10 cellular contexts compared by ENCODE assay signal in genomic region chr14:89165810-89166209, GRCh38.
DNase-seq lines count a peak whose midpoint lies in the region; ATAC-seq and TF ChIP-seq lines count a peak whose summit lies in the region.
"Had no signal": no experiment of that assay in that cellular context is flagged by ENCODE, and none has a peak within 500 bp of the region (broad histone marks: within the 10 kb centered on the region; RNA-seq: fewer than 3 reads in every experiment).

No MANE protein-coding gene starts in this region.

- CTCF ChIA-PET in activated CD4-positive, alpha-beta T cell treated with anti-CD3 and anti-CD28 coated beads for 36 hours (lab: Charles Lee), result interaction anchor here (0.6 to 2.3 kb wide), 4 partner anchors 9 to 774 kb away, joined by 3 to 9 read pairs (median 4); no protein-coding TSS in a partner anchor
- CTCF ChIA-PET in MCF 10A (lab: Yijun Ruan, JAX), result interaction anchor here (0.5 to 4.1 kb wide), 4 partner anchors 11 to 498 kb away, joined by 3 to 17 read pairs (median 4); no protein-coding TSS in a partner anchor

- H3K27me3 ChIP-seq in spleen (replicated peaks in 1 of 7), result no peaks in the 10 kb centered on the region

- intact Hi-C loops in activated CD4-positive, alpha-beta T cell treated with anti-CD3 and anti-CD28 coated beads for 36 hours (cut with DNase I, micrococcal nuclease), result no loop called here
- intact Hi-C loops in spleen (cut with DNase I; ENCODE audit: low total_unique reads), result no loop called here
- intact Hi-C loops in MCF 10A (cut with micrococcal nuclease), result no loop called here

- peak overlapping the region in 1 of 2 donors; percentile 66 for H3K27ac ChIP-seq in coronary artery
- peak overlapping the region; percentile 64 to 87 (median 84) for H3K27ac ChIP-seq in spleen
- H3K27ac ChIP-seq: 22Rv1 had no signal

- H3K4me3 ChIP-seq in coronary artery (peak overlapping the region; percentile 52), spleen (peak overlapping the region in 6 of 8 donors; percentile 8 to 58 (median 27))

- BruUV-seq in MCF 10A (replicated peaks; lab: Mats Ljungman, UMichigan), result no TSS peak

- no peak for TF ChIP-seq CTCF in coronary artery (IDR thresholded peaks at IDR 0.05)
- TF ChIP-seq CTCF in spleen (IDR thresholded peaks at IDR 0.05 in 8 of 11, conservative IDR thresholded peaks at IDR 0.05 in 3 of 11), result no peak
- no peak for TF ChIP-seq CTCF in MCF 10A (IDR thresholded peaks at IDR 0.05; ENCODE audit: unreplicated experiment)

- H3K4me3 Mint-ChIP-seq in activated CD4-positive, alpha-beta T cell treated with anti-CD3 and anti-CD28 coated beads for 36 hours, result no peak overlapping the region
- no peak overlapping the region for H3K4me3 Mint-ChIP-seq in MCF 10A (ENCODE audit: unreplicated experiment)

- no peak for TF ChIP-seq POLR2A in spleen (IDR thresholded peaks at IDR 0.05)

- POLR2A ChIA-PET in activated CD4-positive, alpha-beta T cell treated with anti-CD3 and anti-CD28 coated beads for 36 hours (lab: Charles Lee), result no interaction called here
- POLR2A ChIA-PET in MCF 10A (lab: Yijun Ruan, JAX), result no interaction called here

- DNase-seq in activated CD4-positive, alpha-beta T cell treated with anti-CD3 and anti-CD28 coated beads for 36 hours, result no peak
- DNase-seq in activated CD4-positive, alpha-beta T cell treated with anti-CD3 and anti-CD28 coated beads for 1 hour, result no peak
- DNase-seq in coronary artery (ENCODE audit: low spot score) (no peak), spleen (no peak), kidney glomerular epithelial cell (lab: John Stamatoyannopoulos, UW) (no peak), MCF 10A (ENCODE audit: unreplicated experiment) (no peak), NCI-H524 (lab: John Stamatoyannopoulos, UW) (no peak)
- DNase-seq: activated naive CD4-positive, alpha-beta T cell treated with anti-CD3 and anti-CD28 coated beads, Interleukin-2, amount 50 U/mL, for 16 hours had no signal

- peak overlapping the region; percentile 21 for H3K27ac Mint-ChIP-seq in activated CD4-positive, alpha-beta T cell treated with anti-CD3 and anti-CD28 coated beads for 36 hours
- H3K27ac Mint-ChIP-seq in MCF 10A (ENCODE audit: low read depth, unreplicated experiment), result no peak overlapping the region

- peaks cover 18% of the 10 kb centered on the region for H3K4me1 Mint-ChIP-seq in activated CD4-positive, alpha-beta T cell treated with anti-CD3 and anti-CD28 coated beads for 36 hours
- H3K4me1 Mint-ChIP-seq in MCF 10A (ENCODE audit: insufficient read depth, unreplicated experiment), result peaks cover 2% of the 10 kb centered on the region

- peaks cover 18 to 41% (median 31%) of the 10 kb centered on the region in 6 donors for H3K4me1 ChIP-seq in spleen

- ATAC-seq in activated CD4-positive, alpha-beta T cell treated with anti-CD3 and anti-CD28 coated beads for 36 hours, result no peak
- ATAC-seq in HG02884 (IDR thresholded peaks at IDR 0.05; ENCODE audit: unreplicated experiment), result peak; percentile 2

- 23 to 34% (median 33%) methylated on average over 3 of the region's 3 CpGs for WGBS in spleen, 5 donors

- peaks cover 47% of the 10 kb centered on the region for H3K36me3 Mint-ChIP-seq in activated CD4-positive, alpha-beta T cell treated with anti-CD3 and anti-CD28 coated beads for 36 hours (ENCODE audit: low read depth)
- peaks cover 6% of the 10 kb centered on the region for H3K36me3 Mint-ChIP-seq in MCF 10A (ENCODE audit: insufficient read depth, unreplicated experiment)

- H3K9me3 Mint-ChIP-seq in activated CD4-positive, alpha-beta T cell treated with anti-CD3 and anti-CD28 coated beads for 36 hours (ENCODE audit: low read depth), result peaks cover 1% of the 10 kb centered on the region
- H3K9me3 Mint-ChIP-seq in MCF 10A (ENCODE audit: unreplicated experiment), result no peaks in the 10 kb centered on the region

- no peaks in the 10 kb centered on the region for H3K27me3 Mint-ChIP-seq in activated CD4-positive, alpha-beta T cell treated with anti-CD3 and anti-CD28 coated beads for 36 hours
- H3K27me3 Mint-ChIP-seq in MCF 10A (ENCODE audit: insufficient read depth, unreplicated experiment), result no peaks in the 10 kb centered on the region

- H3K9me3 ChIP-seq in spleen, result peaks cover 0 to 10% (median 7%) of the 10 kb centered on the region in 8 donors

- H3K36me3 ChIP-seq in spleen, result peaks cover 0 to 34% (median 15%) of the 10 kb centered on the region in 6 donors
